26 cellular contexts compared by ENCODE assay signal in genomic region chr11:73851046-73851764, GRCh38. TPM values are rescaled to one million over a fixed set of nuclear protein-coding genes. Genes with fewer than 3 reads are reported as not detected.
DNase-seq lines count a peak whose midpoint lies in the region; ATAC-seq and TF ChIP-seq lines count a peak whose summit lies in the region.
"Had no signal": no experiment of that assay in that cellular context is flagged by ENCODE, and none has a peak within 500 bp of the region (broad histone marks: within the 10 kb centered on the region; RNA-seq: fewer than 3 reads in every experiment).

No MANE protein-coding gene starts in this region.

- H2AFZ ChIP-seq in Karpas-422 (ENCODE audit: low read length) = no peak overlapping the region

- no peaks in the 10 kb centered on the region for H3K79me2 ChIP-seq in Karpas-422 (ENCODE audit: low read length)

- no peaks in the 10 kb centered on the region for H4K20me1 ChIP-seq in Karpas-422 (ENCODE audit: insufficient read depth, low read depth, low read length)
- H4K20me1 ChIP-seq: BLaER1 had no signal

- intact Hi-C loops in left ventricle myocardium inferior (cut with micrococcal nuclease) (no loop called here), A673 (cut with micrococcal nuclease; ENCODE audit: unreplicated experiment) (no loop called here)

- H3K4me3 ChIP-seq in Karpas-422 (ENCODE audit: low read length) = no peak overlapping the region
- H3K4me3 ChIP-seq in left ventricle myocardium inferior = no peak overlapping the region
- H3K4me3 ChIP-seq in A673 (ENCODE audit: low read depth, low read length, poor library complexity, severe bottlenecking) = no peak overlapping the region
- H3K4me3 ChIP-seq: A549, BLaER1, breast epithelium, coronary artery, esophagus muscularis mucosa, stomach, tibial nerve had no signal

- H3K27me3 ChIP-seq in Karpas-422 (ENCODE audit: low read length) = no peaks in the 10 kb centered on the region
- no peaks in the 10 kb centered on the region for H3K27me3 ChIP-seq in left ventricle myocardium inferior (ENCODE audit: low read depth)
- H3K27me3 ChIP-seq in A673 (replicated peaks; ENCODE audit: insufficient read depth, low read depth, low read length, poor library complexity) = no peaks in the 10 kb centered on the region
- H3K27me3 ChIP-seq: BLaER1, breast epithelium, esophagus muscularis mucosa, stomach, tibial nerve had no signal

- H3K9ac ChIP-seq in Karpas-422 (ENCODE audit: low read length) = no peak overlapping the region
- H3K9ac ChIP-seq: BLaER1 had no signal

- H3K4me2 ChIP-seq in Karpas-422 (ENCODE audit: low read depth, low read length, poor library complexity, severe bottlenecking) = peak overlapping the region; percentile 4
- H3K4me2 ChIP-seq: A549, BLaER1 had no signal

- H3K4me1 ChIP-seq in Karpas-422 (ENCODE audit: low read length) = peaks cover 16% of the 10 kb centered on the region
- peaks cover 22% of the 10 kb centered on the region for H3K4me1 ChIP-seq in left ventricle myocardium inferior
- H3K4me1 ChIP-seq in A673 (ENCODE audit: insufficient read depth, low read length, poor library complexity, severe bottlenecking) = no peaks in the 10 kb centered on the region
- H3K4me1 ChIP-seq: A549, breast epithelium, esophagus muscularis mucosa, stomach had no signal

- TF ChIP-seq CTCF in left ventricle myocardium inferior (IDR thresholded peaks at IDR 0.05; ENCODE audit: borderline replicate concordance) (no peak), A673 (conservative IDR thresholded peaks at IDR 0.05; ENCODE audit: low read depth, low read length) (no peak)

- DNase-seq in AML-193 (lab: John Stamatoyannopoulos, UW) (peak; percentile 18 to 32), Karpas-422 (peak; percentile 66), SKM-1 treated with dmso at 0.1 percent for 144 hours (lab: John Stamatoyannopoulos, UW; ENCODE audit: unreplicated experiment) (peak; percentile 37), left ventricle myocardium inferior (no peak), SHP77 treated with DMSO at 0.1 percent for 48 hours (lab: John Stamatoyannopoulos, UW) (no peak), NCI-H146 treated with DMSO at 0.1 percent for 48 hours (lab: John Stamatoyannopoulos, UW; ENCODE audit: unreplicated experiment) (no peak), A673 (ENCODE audit: low spot score) (no peak)
- DNase-seq: activated CD4-positive, alpha-beta T cell treated with anti-CD3 and anti-CD28 coated beads for 1 hour; activated CD8-positive, alpha-beta memory T cell treated with anti-CD3 and anti-CD28 coated beads for 24 hours; activated naive CD4-positive, alpha-beta T cell treated with Interleukin-2 at 50 U/mL for 16 hours; activated T-cell treated with anti-CD3 and anti-CD28 coated beads, Interleukin-2, amount 50 U/mL, for 48 hours; Calu3; mesendoderm; naive B cell; NCI-H1694 treated with DMSO at 0.1 percent for 48 hours; NCI-H82; stomach; T-helper 9 cell had no signal

- BruUV-seq in A673 (replicated peaks; lab: Mats Ljungman, UMichigan) = no TSS peak

- POLR2A ChIA-PET in A673 (lab: Charles Lee; ENCODE audit: low non-redundant PET) = no interaction called here

- no peaks in the 10 kb centered on the region for H3K36me3 ChIP-seq in Karpas-422 (ENCODE audit: insufficient read depth, low read length)
- peaks cover 18% of the 10 kb centered on the region for H3K36me3 ChIP-seq in left ventricle myocardium inferior
- H3K36me3 ChIP-seq in A673 (ENCODE audit: insufficient read depth, low read length, poor library complexity, severe bottlenecking) = no peaks in the 10 kb centered on the region
- H3K36me3 ChIP-seq: breast epithelium had no signal

- H3K9me3 ChIP-seq in Karpas-422 (ENCODE audit: low read length) (no peaks in the 10 kb centered on the region), left ventricle myocardium inferior (replicated peaks) (no peaks in the 10 kb centered on the region), A673 (ENCODE audit: low read depth, low read length, poor library complexity, severe bottlenecking) (no peaks in the 10 kb centered on the region)
- H3K9me3 ChIP-seq: A549, BLaER1, breast epithelium, esophagus muscularis mucosa, stomach, tibial nerve had no signal

- CTCF ChIA-PET in A673 (lab: Charles Lee) = no interaction called here

- H3K9me2 ChIP-seq in Karpas-422 (replicated peaks; ENCODE audit: insufficient read depth, low read length) = no peaks in the 10 kb centered on the region

- ATAC-seq in HG02884 (IDR thresholded peaks at IDR 0.05; ENCODE audit: unreplicated experiment) = no peak
- ATAC-seq: A549, Panc1 had no signal

- H3K27ac ChIP-seq in Karpas-422 (ENCODE audit: low read length) (peak overlapping the region; percentile 30), left ventricle myocardium inferior (replicated peaks) (peak overlapping the region; percentile 60), A673 (ENCODE audit: low read depth, low read length, poor library complexity, severe bottlenecking) (no peak overlapping the region)
- H3K27ac ChIP-seq: A549, BLaER1, breast epithelium, coronary artery, esophagus muscularis mucosa, stomach, tibial nerve had no signal

RNA-seq across cellular contexts. Expression of gene COA4, which starts 25.4 kb away (rescaled TPM):
- 134 and 207 TPM in 2 replicates for total RNA-seq in Karpas-422 (2014; rRNA removed; shearing (Covaris generic); ENCODE audit: low replicate concordance)
- total RNA-seq in left ventricle myocardium inferior = 53.1 TPM
- 112 and 113 TPM in 2 replicates for total RNA-seq in A673 (2021)

RNA-seq across cellular contexts. Expression of gene PAAF1, which starts 25.6 kb away (rescaled TPM):
- total RNA-seq in Karpas-422 (2014; rRNA removed; shearing (Covaris generic); ENCODE audit: low replicate concordance) = 24.1 and 36.0 TPM in 2 replicates
- total RNA-seq in left ventricle myocardium inferior = 13.5 TPM
- 20.3 and 25.0 TPM in 2 replicates for total RNA-seq in A673 (2021)

Comparison
In these comparisons a context has a peak if more than half of its experiments do, and no peak if none do; other contexts are left out.
1. DNase-seq: peak in AML-193 (2 of 2), Karpas-422 (single experiment) and SKM-1 treated with dmso at 0.1 percent for 144 hours (single experiment); none in left ventricle myocardium inferior (single experiment), SHP77 treated with DMSO at 0.1 percent for 48 hours (single experiment), NCI-H146 treated with DMSO at 0.1 percent for 48 hours (single experiment) and A673 (single experiment).